In genomic region chr11:65277878-65278277, GRCh38 we compare ENCODE assay signal across 20 cellular contexts. TPM values are rescaled to one million over a fixed set of nuclear protein-coding genes. Genes with fewer than 3 reads are reported as not detected.
DNase-seq lines count a peak whose midpoint lies in the region; ATAC-seq and TF ChIP-seq lines count a peak whose summit lies in the region.
"Had no signal": no experiment of that assay in that cellular context is flagged by ENCODE, and none has a peak within 500 bp of the region (broad histone marks: within the 10 kb centered on the region; RNA-seq: fewer than 3 reads in every experiment).

No MANE protein-coding gene starts in this region.

- no peak for TF ChIP-seq CTCF in IMR-90 (conservative IDR thresholded peaks at IDR 0.05; ENCODE audit: low read depth, low read length)
- TF ChIP-seq CTCF in PC-3 (conservative IDR thresholded peaks at IDR 0.05; ENCODE audit: low read depth, low read length): no peak
- no peak for TF ChIP-seq CTCF in fibroblast of villous mesenchyme (IDR thresholded peaks at IDR 0.05; ENCODE audit: insufficient read depth, low read depth, low read length)

- H2AK5ac ChIP-seq in IMR-90 (ENCODE audit: low read depth, low read length): peak overlapping the region; percentile 1; the same call in 1 of the 2 replicates

- H2BK120ac ChIP-seq in IMR-90 (ENCODE audit: low read depth, low read length): peak overlapping the region; percentile 69

- in situ Hi-C loops in IMR-90 (cut with MboI; ENCODE audit: low sequenced_read_pairs): loop anchor here (5.0 kb wide), 1 partner anchor 39 kb away; no protein-coding TSS in a partner anchor

- no peak overlapping the region for H3K27ac Mint-ChIP-seq in naive thymus-derived CD4-positive, alpha-beta T cell
- H3K27ac Mint-ChIP-seq: activated B cell treated with CpG ODN at 0.5 μM for 24 hours; activated CD4-positive, alpha-beta memory T cell treated with anti-CD3 and anti-CD28 coated beads for 36 hours; stimulated activated naive B cell treated with anti-CD40 and anti-IgM and Interleukin-4, amounts not matched to agents 10 μg/mL and 1 μg/mL and 100 μg/mL, for 72 hours had no signal

- H3K4me2 ChIP-seq in IMR-90 (ENCODE audit: low read depth, low read length) (peak overlapping the region; percentile 28; the same call in 1 of the 2 replicates), PC-3 (ENCODE audit: low read length) (no peak overlapping the region)

- peaks cover 35% of the 10 kb centered on the region for H3F3A ChIP-seq in PC-3 (ENCODE audit: low read length, unreplicated experiment)

- H3K9me3 ChIP-seq in IMR-90 (ENCODE audit: control insufficient read depth, insufficient read depth, low read length) (no peaks in the 10 kb centered on the region), PC-3 (ENCODE audit: low read length) (no peaks in the 10 kb centered on the region)
- no peaks in the 10 kb centered on the region for H3K9me3 ChIP-seq in naive thymus-derived CD4-positive, alpha-beta T cell (ENCODE audit: control insufficient read depth in 2 of 3, low read length in 3 of 3)
- H3K9me3 ChIP-seq: ascending aorta, BE2C, heart left ventricle, thyroid gland had no signal

- peak overlapping the region; percentile 37; the same call in 1 of the 2 replicates for H4K91ac ChIP-seq in IMR-90 (ENCODE audit: insufficient read depth, low read depth, low read length)

- H3K9me1 ChIP-seq in IMR-90 (ENCODE audit: insufficient read depth, low read length): peaks cover 15% of the 10 kb centered on the region

- H2BK15ac ChIP-seq in IMR-90 (ENCODE audit: low read depth, low read length): peak overlapping the region; percentile 12; the same call in 1 of the 3 replicates

- H3K56ac ChIP-seq in IMR-90 (ENCODE audit: extremely low read depth, insufficient read depth, low read length): no peak overlapping the region; the same call in 1 of the 2 replicates

- no peaks in the 10 kb centered on the region for H3K79me2 ChIP-seq in PC-3 (ENCODE audit: low read length)

- POLR2A ChIA-PET in IMR-90 (lab: Charles Lee; ENCODE audit: unreplicated experiment): interaction anchor here (1.4 kb wide), 1 partner anchor 14 kb away, joined by 4 read pairs; no protein-coding TSS in a partner anchor
- POLR2A ChIA-PET in PC-3 (lab: Charles Lee; ENCODE audit: unreplicated experiment): interaction anchor here (0.6 kb wide), 1 partner anchor 37 kb away, joined by 3 read pairs; the partner anchor contains the start of gene CDC42EP2
- POLR2A ChIA-PET in naive thymus-derived CD4-positive, alpha-beta T cell (lab: Charles Lee): interaction anchor here (1.0 kb wide), 1 partner anchor 194 kb away, joined by 4 read pairs; the partner anchor contains the start of gene CDCA5

- H3K4ac ChIP-seq in IMR-90 (ENCODE audit: low read depth, low read length): peak overlapping the region; percentile 64; the same call in 1 of the 2 replicates

- H4K8ac ChIP-seq in IMR-90 (ENCODE audit: low read depth in 2 of 2, low read length in 2 of 2): peak overlapping the region in 1 of 2 experiments; percentile 33; a peak in 2 of 4 replicates

- H3K4me3 Mint-ChIP-seq in naive thymus-derived CD4-positive, alpha-beta T cell: no peak overlapping the region
- H3K4me3 Mint-ChIP-seq: activated B cell treated with CpG ODN at 0.5 μM for 24 hours; activated CD4-positive, alpha-beta memory T cell treated with anti-CD3 and anti-CD28 coated beads for 36 hours; stimulated activated naive B cell treated with anti-CD40 and anti-IgM and Interleukin-4, amounts not matched to agents 10 μg/mL and 1 μg/mL and 100 μg/mL, for 72 hours had no signal

- BruUV-seq in IMR-90 (replicated peaks; lab: Mats Ljungman, UMichigan) (no TSS peak), PC-3 (replicated peaks; lab: Mats Ljungman, UMichigan) (no TSS peak)

- peaks cover 37 to 59% of the 10 kb centered on the region in 2 experiments for H3K79me1 ChIP-seq in IMR-90 (ENCODE audit: low read depth in 1 of 2, low read length in 2 of 2)

- CTCF ChIA-PET in IMR-90 (lab: Yijun Ruan, JAX) (interaction anchor here (0.6 to 1.1 kb wide), 3 partner anchors 9 to 225 kb away, joined by 3 to 11 read pairs (median 3); partner anchors contain the start of gene CDC42EP2), PC-3 (lab: Charles Lee) (interaction anchor here (1.0 kb wide), 1 partner anchor 52 kb away, joined by 5 read pairs; no protein-coding TSS in a partner anchor)
- CTCF ChIA-PET in naive thymus-derived CD4-positive, alpha-beta T cell (lab: Charles Lee): interaction anchor here (0.8 to 1.0 kb wide), 3 partner anchors 12 to 168 kb away, joined by 3 read pairs; no protein-coding TSS in a partner anchor

- no CpG with 5 or more reads among the region's 4 CpGs for WGBS in IMR-90 (ENCODE audit: extremely low coverage in 2 of 2, insufficient read length in 1 of 2), 2 experiments

- peak overlapping the region; percentile 61 for H2BK20ac ChIP-seq in IMR-90 (ENCODE audit: low read depth, low read length)

- no peak for TF ChIP-seq RAD21 in IMR-90 (IDR thresholded peaks at IDR 0.05; ENCODE audit: low read length)

- H2AFZ ChIP-seq in IMR-90 (replicated peaks; ENCODE audit: low read length, poor library complexity) (no peak overlapping the region), PC-3 (ENCODE audit: low read length) (no peak overlapping the region)

- no peak overlapping the region; the same call in 1 of the 2 replicates for H4K5ac ChIP-seq in IMR-90 (ENCODE audit: low read depth, low read length)

- H3K4me1 ChIP-seq in IMR-90 (ENCODE audit: control insufficient read depth, insufficient read depth, low read length) (peaks cover 23% of the 10 kb centered on the region), PC-3 (ENCODE audit: insufficient read depth, low read length) (peaks cover 60% of the 10 kb centered on the region)
- no peaks in the 10 kb centered on the region for H3K4me1 ChIP-seq in naive thymus-derived CD4-positive, alpha-beta T cell (ENCODE audit: control insufficient read depth in 2 of 2, insufficient read depth in 2 of 2, low read length in 2 of 2)
- H3K4me1 ChIP-seq: BE2C had no signal

- no peaks in the 10 kb centered on the region for H3K27me3 Mint-ChIP-seq in naive thymus-derived CD4-positive, alpha-beta T cell
- H3K27me3 Mint-ChIP-seq: activated B cell treated with CpG ODN at 0.5 μM for 24 hours; activated CD4-positive, alpha-beta memory T cell treated with anti-CD3 and anti-CD28 coated beads for 36 hours; stimulated activated naive B cell treated with anti-CD40 and anti-IgM and Interleukin-4, amounts not matched to agents 10 μg/mL and 1 μg/mL and 100 μg/mL, for 72 hours had no signal

- H3K14ac ChIP-seq in IMR-90 (replicated peaks; ENCODE audit: low read depth, low read length): peak overlapping the region; percentile 57; the same call in 1 of the 2 replicates

- peak overlapping the region; percentile 28; the same call in 1 of the 2 replicates for H3K23ac ChIP-seq in IMR-90 (ENCODE audit: low read depth, low read length)

- H4K20me1 ChIP-seq in IMR-90 (ENCODE audit: insufficient read depth, low read length) (no peaks in the 10 kb centered on the region), PC-3 (ENCODE audit: low read length) (no peaks in the 10 kb centered on the region)

- dilution Hi-C loops in IMR-90 (cut with HindIII; ENCODE audit: low sequenced_read_pairs, unreplicated experiment): no loop called here

- peak overlapping the region; percentile 50 for H2BK5ac ChIP-seq in IMR-90 (ENCODE audit: low read depth, low read length, poor library complexity, severe bottlenecking)

- H3K27me3 ChIP-seq in IMR-90 (ENCODE audit: control insufficient read depth, insufficient read depth, low read length) (no peaks in the 10 kb centered on the region), PC-3 (ENCODE audit: low read length) (no peaks in the 10 kb centered on the region)
- no peaks in the 10 kb centered on the region for H3K27me3 ChIP-seq in naive thymus-derived CD4-positive, alpha-beta T cell (ENCODE audit: control insufficient read depth in 2 of 2, insufficient read depth in 2 of 2, low read length in 2 of 2)
- H3K27me3 ChIP-seq: ascending aorta, BE2C, heart left ventricle, thyroid gland had no signal

- ATAC-seq in IMR-90 (ENCODE audit: low read depth) (no peak), PC-3 (no peak)
- no peak for ATAC-seq in naive thymus-derived CD4-positive, alpha-beta T cell
- ATAC-seq: heart left ventricle; stimulated activated naive B cell treated with anti-CD40 and anti-IgM and Interleukin-4, amounts not matched to agents 10 μg/mL and 1 μg/mL and 100 μg/mL, for 72 hours had no signal

- H3K9me2 ChIP-seq in PC-3 (replicated peaks; ENCODE audit: low read length): no peaks in the 10 kb centered on the region

- H3K36me3 Mint-ChIP-seq in naive thymus-derived CD4-positive, alpha-beta T cell: peaks cover 0 to 38% (median 19%) of the 10 kb centered on the region in 5 donors

- intact Hi-C loops in IMR-90 (cut with micrococcal nuclease): no loop called here
- intact Hi-C loops in PC-3 (cut with micrococcal nuclease): no loop called here
- intact Hi-C loops in naive thymus-derived CD4-positive, alpha-beta T cell (cut with micrococcal nuclease): no loop called here

- peaks cover 0 to 22% (median 0%) of the 10 kb centered on the region in 7 donors for H3K4me1 Mint-ChIP-seq in naive thymus-derived CD4-positive, alpha-beta T cell

- DNase-seq in IMR-90 (no peak), PC-3 (no peak), fibroblast of villous mesenchyme (ENCODE audit: low read depth) (peak; percentile 74), substantia nigra (lab: John Stamatoyannopoulos, UW) (no peak), NCI-H1092 (lab: John Stamatoyannopoulos, UW) (no peak), amygdala (lab: John Stamatoyannopoulos, UW) (no peak)
- DNase-seq in naive thymus-derived CD4-positive, alpha-beta T cell: no peak
- DNase-seq: activated B cell treated with CpG ODN at 0.5 μM for 24 hours; activated CD4-positive, alpha-beta memory T cell treated with anti-CD3 and anti-CD28 coated beads for 36 hours; activated naive CD4-positive, alpha-beta T cell treated with Interleukin-2 at 50 U/mL for 16 hours; activated T-cell treated with anti-CD3 and anti-CD28 coated beads for 4 hours; BE2C; heart left ventricle; NCI-H1105 treated with DMSO at 0.1 percent for 48 hours; NCI-H345; nucleus accumbens; stimulated activated naive B cell treated with anti-CD40 and anti-IgM and Interleukin-4, amounts not matched to agents 10 μg/mL and 1 μg/mL and 100 μg/mL, for 72 hours; T-helper 2 cell; thyroid gland had no signal

- H3K4me3 ChIP-seq in IMR-90 (ENCODE audit: insufficient read depth, low read depth, low read length): no peak overlapping the region
- no peak overlapping the region for H3K4me3 ChIP-seq in PC-3 (ENCODE audit: low read length)
- H3K4me3 ChIP-seq in fibroblast of villous mesenchyme (ENCODE audit: low read depth, low read length): no peak overlapping the region
- H3K4me3 ChIP-seq in naive thymus-derived CD4-positive, alpha-beta T cell (ENCODE audit: low read length): no peak overlapping the region
- H3K4me3 ChIP-seq: ascending aorta, heart left ventricle, thyroid gland had no signal

- H3K9ac ChIP-seq in IMR-90 (ENCODE audit: low read depth, low read length) (no peak overlapping the region; the same call in 1 of the 2 replicates), PC-3 (ENCODE audit: low read length) (0 out of 2 replicates have a peak overlapping the region, but pooled peaks have one; percentile 76)

- H3K27ac ChIP-seq in IMR-90 (ENCODE audit: insufficient read depth, low read length) (no peak overlapping the region), PC-3 (ENCODE audit: low read length) (peak overlapping the region; percentile 96), substantia nigra (ENCODE audit: low read depth, low read length, poor library complexity, severe bottlenecking) (peak overlapping the region; percentile 32)
- no peak overlapping the region for H3K27ac ChIP-seq in naive thymus-derived CD4-positive, alpha-beta T cell (ENCODE audit: low read depth, low read length)
- H3K27ac ChIP-seq: thyroid gland had no signal

- no peak for TF ChIP-seq POLR2A in IMR-90 (IDR thresholded peaks at IDR 0.05; ENCODE audit: low read depth, low read length)

- H3K9me3 Mint-ChIP-seq in naive thymus-derived CD4-positive, alpha-beta T cell: no peaks in the 10 kb centered on the region
- H3K9me3 Mint-ChIP-seq: activated B cell treated with CpG ODN at 0.5 μM for 24 hours; activated CD4-positive, alpha-beta memory T cell treated with anti-CD3 and anti-CD28 coated beads for 36 hours; stimulated activated naive B cell treated with anti-CD40 and anti-IgM and Interleukin-4, amounts not matched to agents 10 μg/mL and 1 μg/mL and 100 μg/mL, for 72 hours had no signal

- no peak overlapping the region for H2AK9ac ChIP-seq in IMR-90 (replicated peaks; ENCODE audit: low read depth, low read length, poor library complexity)

- peak overlapping the region; percentile 45; the same call in 1 of the 2 replicates for H3K18ac ChIP-seq in IMR-90 (ENCODE audit: low read depth, low read length)

- H3K36me3 ChIP-seq in IMR-90 (ENCODE audit: control insufficient read depth, insufficient read depth, low read length): peaks cover 15% of the 10 kb centered on the region
- peaks cover 58% of the 10 kb centered on the region for H3K36me3 ChIP-seq in PC-3 (ENCODE audit: low read depth, low read length)
- peaks cover 3 to 70% (median 12%) of the 10 kb centered on the region in 3 experiments for H3K36me3 ChIP-seq in naive thymus-derived CD4-positive, alpha-beta T cell (ENCODE audit: control insufficient read depth in 2 of 3, insufficient read depth in 3 of 3, low read length in 3 of 3)

RNA-seq across cellular contexts. Expression of gene POLA2, which starts 16.1 kb away (rescaled TPM):
- total RNA-seq in IMR-90 (2012; rRNA removed): 12.2 and 14.2 TPM in 2 replicates
- polyA plus RNA-seq in IMR-90 (2012; rRNA removed): 17.3 and 19.9 TPM in 2 replicates
- 7.9 and 20.1 TPM in 2 replicates for polyA plus RNA-seq in IMR-90 (2012; cell fraction: cytosol; rRNA removed)
- polyA plus RNA-seq in IMR-90 (2012; cell fraction: nucleus; rRNA removed; ENCODE audit: low replicate concordance): 12.7 and 14.4 TPM in 2 replicates
- total RNA-seq in PC-3 (2014; rRNA removed): 29.0 and 39.7 TPM in 2 replicates
- total RNA-seq in fibroblast of villous mesenchyme: 7.1 and 12.1 TPM in 2 replicates
- 10 to 100 TPM; 13.4 to 51.6 (median 27.8) TPM for total RNA-seq in naive thymus-derived CD4-positive, alpha-beta T cell
- polyA plus RNA-seq in naive thymus-derived CD4-positive, alpha-beta T cell: 10 to 100 TPM in 1 of 2 donors, 1 to 10 TPM in 1; 9.0 to 12.9 TPM

RNA-seq across cellular contexts. Expression of gene CDC42EP2, which starts 36.8 kb away (rescaled TPM):
- total RNA-seq in IMR-90 (2012; rRNA removed): 5.2 and 5.3 TPM in 2 replicates
- 27.5 and 31.3 TPM in 2 replicates for polyA plus RNA-seq in IMR-90 (2012; rRNA removed)
- 21.0 and 67.9 TPM in 2 replicates for polyA plus RNA-seq in IMR-90 (2012; cell fraction: cytosol; rRNA removed)
- 50.4 and 79.5 TPM in 2 replicates for polyA plus RNA-seq in IMR-90 (2012; cell fraction: nucleus; rRNA removed; ENCODE audit: low replicate concordance)
- 16.6 and 25.7 TPM in 2 replicates for total RNA-seq in PC-3 (2014; rRNA removed)
- 21.3 and 32.8 TPM in 2 replicates for total RNA-seq in fibroblast of villous mesenchyme
- total RNA-seq in naive thymus-derived CD4-positive, alpha-beta T cell: 1 to 10 TPM in 2 of 5 experiments, under 1 TPM in 3; 0.58 to 1.8 (median 0.89) TPM
- not detected for polyA plus RNA-seq in naive thymus-derived CD4-positive, alpha-beta T cell

RNA-seq across cellular contexts. Expression of gene DPF2, which starts 55.8 kb away (rescaled TPM):
- 37.2 and 42.8 TPM in 2 replicates for total RNA-seq in IMR-90 (2012; rRNA removed)
- 54.3 and 62.5 TPM in 2 replicates for polyA plus RNA-seq in IMR-90 (2012; rRNA removed)
- 41.8 and 53.8 TPM in 2 replicates for polyA plus RNA-seq in IMR-90 (2012; cell fraction: cytosol; rRNA removed)
- 72.6 and 78.3 TPM in 2 replicates for polyA plus RNA-seq in IMR-90 (2012; cell fraction: nucleus; rRNA removed; ENCODE audit: low replicate concordance)
- 45.8 and 63.1 TPM in 2 replicates for total RNA-seq in PC-3 (2014; rRNA removed)
- total RNA-seq in fibroblast of villous mesenchyme: 47.0 and 60.9 TPM in 2 replicates
- total RNA-seq in naive thymus-derived CD4-positive, alpha-beta T cell: 10 to 100 TPM; 45.3 to 99.3 (median 88.1) TPM
- polyA plus RNA-seq in naive thymus-derived CD4-positive, alpha-beta T cell: 10 to 100 TPM; 52.4 to 70.6 TPM

Comparison
In these comparisons a context has a peak if more than half of its experiments do, and no peak if none do; other contexts are left out.
1. H3K27ac ChIP-seq: peak in PC-3 (single experiment) and substantia nigra (single experiment); none in IMR-90 (single experiment) and naive thymus-derived CD4-positive, alpha-beta T cell (single experiment).